1 cellular context compared by ENCODE assay signal in genomic region chr12:6420364-6420763, GRCh38.
TF ChIP-seq lines count a peak whose summit lies in the region.

No MANE protein-coding gene starts in this region.

TF ChIP-seq in HepG2, 621 proteins besides CTCF, POLR2A, EP300 and RAD21:
- no peak for TF ChIP-seq ZNF784 (CRISPR knock-in tag; IDR thresholded peaks at IDR 0.05; ENCODE audit: borderline replicate concordance)
- no peak for TF ChIP-seq ZNF549 (CRISPR knock-in tag; IDR thresholded peaks at IDR 0.05)
- TF ChIP-seq ZNF7 (CRISPR knock-in tag; IDR thresholded peaks at IDR 0.05), result peak; percentile 93
TF ChIP-seq in HepG2: peak in this region for 1.
